In genomic region chr1:151706464-151707415, GRCh38 we compare ENCODE assay signal across 18 cellular contexts. TPM values are rescaled to one million over a fixed set of nuclear protein-coding genes. Genes with fewer than 3 reads are reported as not detected.
A peak's percentile ranks its signal among the peaks of the same experiment; 100 is the strongest.
DNase-seq lines count a peak whose midpoint lies in the region; FAIRE-seq and TF ChIP-seq lines count a peak whose summit lies in the region.
"Had no signal": no experiment of that assay in that cellular context is flagged by ENCODE, and none has a peak within 500 bp of the region (broad histone marks: within the 10 kb centered on the region; RNA-seq: fewer than 3 reads in every experiment).

No MANE protein-coding gene starts in this region.

- H2BK15ac ChIP-seq in H1 (ENCODE audit: low read length) = no peak overlapping the region

- H4K20me1 ChIP-seq in BLaER1 (no peaks in the 10 kb centered on the region), H1 (replicated peaks in 1 of 2; ENCODE audit: control insufficient read depth in 1 of 2, insufficient read depth in 2 of 2, low read length in 2 of 2) (peaks cover 0 to 3% of the 10 kb centered on the region in 2 experiments), osteoblast (ENCODE audit: insufficient read depth, low read length) (no peaks in the 10 kb centered on the region), smooth muscle cell (ENCODE audit: low read depth) (no peaks in the 10 kb centered on the region)

- H3K56ac ChIP-seq in H1 (replicated peaks; ENCODE audit: insufficient read length, low read depth, low read length) = no peak overlapping the region

- no peaks in the 10 kb centered on the region for H3K79me1 ChIP-seq in H1 (ENCODE audit: low read depth, low read length)

- H3K4me2 ChIP-seq in BLaER1 = peak overlapping the region; percentile 95
- H3K4me2 ChIP-seq in H1 (ENCODE audit: insufficient read depth in 1 of 2, low read depth in 2 of 2, low read length in 2 of 2) = no peak overlapping the region
- no peak overlapping the region for H3K4me2 ChIP-seq in osteoblast (ENCODE audit: insufficient read depth, low read length)
- H3K4me2 ChIP-seq in smooth muscle cell = no peak overlapping the region
- H3K4me2 ChIP-seq: KMS-11 had no signal

- 0 out of 2 replicates have a peak overlapping the region, but pooled peaks have one; percentile 76 for H2AK5ac ChIP-seq in H1 (ENCODE audit: low read depth, low read length)

- no peak overlapping the region for H4K91ac ChIP-seq in H1 (replicated peaks; ENCODE audit: insufficient read length, low read length)

- no peaks in the 10 kb centered on the region for H3K9me3 ChIP-seq in BLaER1
- no peaks in the 10 kb centered on the region for H3K9me3 ChIP-seq in H1 (ENCODE audit: insufficient read depth in 2 of 2, low read depth in 1 of 2, low read length in 1 of 2)
- H3K9me3 ChIP-seq in osteoblast (ENCODE audit: low read depth, low read length) = no peaks in the 10 kb centered on the region
- H3K9me3 ChIP-seq in smooth muscle cell (replicated peaks; ENCODE audit: low read depth) = no peaks in the 10 kb centered on the region
- H3K9me3 ChIP-seq: SJCRH30 had no signal

- H3K79me2 ChIP-seq in H1 (ENCODE audit: control insufficient read depth in 1 of 2, insufficient read depth in 2 of 2, low read length in 2 of 2) (no peaks in the 10 kb centered on the region), osteoblast (ENCODE audit: insufficient read depth, low read length) (no peaks in the 10 kb centered on the region), smooth muscle cell (ENCODE audit: low read depth) (no peaks in the 10 kb centered on the region)

- peaks cover 82% of the 10 kb centered on the region for H3K4me1 ChIP-seq in BLaER1
- H3K4me1 ChIP-seq in H1 (replicated peaks in 1 of 4; ENCODE audit: control insufficient read depth in 3 of 4, insufficient read depth in 4 of 4, low read length in 3 of 4) = peaks cover 0 to 5% (median 2%) of the 10 kb centered on the region in 4 experiments; a peak in 3 of 7 replicates
- no peaks in the 10 kb centered on the region for H3K4me1 ChIP-seq in osteoblast (ENCODE audit: insufficient read depth, low read length)
- H3K4me1 ChIP-seq in smooth muscle cell (ENCODE audit: low read depth) = no peaks in the 10 kb centered on the region
- H3K4me1 ChIP-seq: SJCRH30 had no signal

- TF ChIP-seq RAD21 in Ishikawa (IDR thresholded peaks at IDR 0.05; ENCODE audit: low read depth) (no peak), H1 (IDR thresholded peaks at IDR 0.05 in 1 of 2, conservative IDR thresholded peaks at IDR 0.05 in 1 of 2; ENCODE audit: low read depth in 2 of 2, low read length in 2 of 2) (no peak)

- no peaks in the 10 kb centered on the region for H3F3A ChIP-seq in smooth muscle cell (ENCODE audit: low read depth)

- no peak overlapping the region; the same call in 1 of the 2 replicates for H3K18ac ChIP-seq in H1 (ENCODE audit: extremely low read depth, low read length)

- TF ChIP-seq CTCF in H1 (IDR thresholded peaks at IDR 0.05; ENCODE audit: control extremely low read depth in 1 of 3, insufficient read depth in 1 of 3, low read depth in 1 of 3, low read length in 3 of 3) = no peak
- TF ChIP-seq CTCF in osteoblast (IDR thresholded peaks at IDR 0.05; ENCODE audit: extremely low read depth, low read depth, low read length) = no peak
- TF ChIP-seq CTCF in smooth muscle cell (IDR thresholded peaks at IDR 0.05; ENCODE audit: borderline replicate concordance, insufficient read depth, poor library complexity, severe bottlenecking) = no peak

- FAIRE-seq in H1 (lab: Jason Lieb, UNC) = no peak
- FAIRE-seq: HepG2 had no signal

- DNase-seq in H1 (ENCODE audit: low read depth in 1 of 2, low spot score in 2 of 2) (no peak), osteoblast (ENCODE audit: insufficient read length, low spot score, missing footprints) (peak; percentile 62), GF-D8 (lab: John Stamatoyannopoulos, UW) (no peak), putamen (ENCODE audit: low spot score) (no peak), smooth muscle cell (lab: John Stamatoyannopoulos, UW; ENCODE audit: unreplicated experiment) (no peak)
- DNase-seq: DMS79, H7, HFFc6, NCI-H1417, NCI-H187 treated with DMSO at 0.1 percent for 48 hours, NCI-H2171 treated with DMSO at 0.1 percent for 48 hours, NCI-H446 treated with DMSO at 0.1 percent for 48 hours, SJCRH30 had no signal

- no peak overlapping the region for H3K4ac ChIP-seq in H1 (replicated peaks; ENCODE audit: insufficient read length, low read depth, low read length)

- POLR2A ChIA-PET in H1 (lab: Charles Lee; ENCODE audit: partially characterized antibody) = interaction anchor here (1.4 kb wide), 1 partner anchor 9 kb away, joined by 3 read pairs; no protein-coding TSS in a partner anchor

- H3K36me3 ChIP-seq in BLaER1 (peaks cover under 1% of the 10 kb centered on the region), H1 (ENCODE audit: control insufficient read depth in 2 of 4, insufficient read depth in 4 of 4, low read length in 3 of 4) (no peaks in the 10 kb centered on the region), osteoblast (ENCODE audit: insufficient read depth, low read length) (no peaks in the 10 kb centered on the region), smooth muscle cell (ENCODE audit: low read depth) (no peaks in the 10 kb centered on the region)
- H3K36me3 ChIP-seq: SJCRH30 had no signal

- peak overlapping the region; percentile 57; the same call in 1 of the 2 replicates for H3K9ac ChIP-seq in BLaER1
- no peak overlapping the region for H3K9ac ChIP-seq in H1 (replicated peaks in 1 of 4; ENCODE audit: extremely low read depth in 1 of 4, low read depth in 3 of 4, low read length in 3 of 4)
- H3K9ac ChIP-seq in smooth muscle cell (ENCODE audit: low read depth) = no peak overlapping the region
- H3K9ac ChIP-seq: KMS-11 had no signal

- no peak overlapping the region for H2BK120ac ChIP-seq in H1 (replicated peaks; ENCODE audit: low read depth, low read length)

- no peak overlapping the region; the same call in 1 of the 2 replicates for H2BK5ac ChIP-seq in H1 (ENCODE audit: low read depth, low read length)

- H2BK12ac ChIP-seq in H1 (ENCODE audit: low read depth, low read length) = 0 out of 2 replicates have a peak overlapping the region, but pooled peaks have one; percentile 0

- WGBS in H1 (ENCODE audit: extremely low coverage in 1 of 2, insufficient coverage in 1 of 2, insufficient read length in 1 of 2, insufficient replicate concordance in 2 of 2, low coverage in 1 of 2, low lambda C conversion rate in 2 of 2, missing lambda C conversion rate in 1 of 2), 2 experiments = 86% methylated on average over 18 of the region's 21 CpGs; no CpG with 5 or more reads in 1 of the 2 experiments
- WGBS in smooth muscle cell (ENCODE audit: low lambda C conversion rate) = 91% methylated on average over 20 of the region's 21 CpGs

- H2BK20ac ChIP-seq in H1 (ENCODE audit: low read length) = no peak overlapping the region

- H3K4me3 ChIP-seq in BLaER1 = 0 out of 2 replicates have a peak overlapping the region, but pooled peaks have one; percentile 10
- H3K4me3 ChIP-seq in H1 (ENCODE audit: extremely low read depth in 1 of 4, insufficient read depth in 2 of 4, low read depth in 3 of 4, low read length in 4 of 4) = no peak overlapping the region
- no peak overlapping the region for H3K4me3 ChIP-seq in osteoblast (ENCODE audit: insufficient read depth, low read length)
- H3K4me3 ChIP-seq in smooth muscle cell = no peak overlapping the region
- H3K4me3 ChIP-seq: SJCRH30 had no signal

- H2AFZ ChIP-seq in H1 (ENCODE audit: low read length) (no peak overlapping the region), osteoblast (ENCODE audit: low read length) (no peak overlapping the region), smooth muscle cell (ENCODE audit: low read depth) (no peak overlapping the region)

- TF ChIP-seq EP300 in Ishikawa (IDR thresholded peaks at IDR 0.05; ENCODE audit: borderline replicate concordance) (no peak), H1 (IDR thresholded peaks at IDR 0.05; ENCODE audit: borderline replicate concordance in 1 of 2, low read depth in 2 of 2, low read length in 2 of 2) (no peak)

- no peak overlapping the region for H4K5ac ChIP-seq in H1 (ENCODE audit: insufficient read length, low read depth, low read length)

- no peak for TF ChIP-seq POLR2A in H1 (IDR thresholded peaks at IDR 0.05; ENCODE audit: control extremely low read depth in 1 of 2, low read depth in 2 of 2, low read length in 2 of 2)

- H3K27me3 ChIP-seq in BLaER1 (no peaks in the 10 kb centered on the region), H1 (replicated peaks in 1 of 4; ENCODE audit: control insufficient read depth in 3 of 4, extremely low read depth in 1 of 4, insufficient read depth in 3 of 4, low read length in 3 of 4) (no peaks in the 10 kb centered on the region; a peak in 1 of 7 replicates), osteoblast (ENCODE audit: insufficient read depth, low read length) (peaks cover 6% of the 10 kb centered on the region), smooth muscle cell (ENCODE audit: low read depth) (no peaks in the 10 kb centered on the region)
- H3K27me3 ChIP-seq: SJCRH30 had no signal

- no peak overlapping the region for H4K8ac ChIP-seq in H1 (ENCODE audit: extremely low read depth, insufficient read depth, low read length)

- H3K27ac ChIP-seq in BLaER1 (peak overlapping the region; percentile 87), H1 (ENCODE audit: low read depth, low read length) (no peak overlapping the region), osteoblast (ENCODE audit: low read depth, low read length) (no peak overlapping the region), smooth muscle cell (ENCODE audit: low read depth) (no peak overlapping the region)
- H3K27ac ChIP-seq: C4-2B, KMS-11, SJCRH30 had no signal

- CTCF ChIA-PET in H1 (lab: Charles Lee; ENCODE audit: partially characterized antibody) = interaction anchor here (0.5 to 2.6 kb wide), 7 partner anchors 9 to 130 kb away, joined by 3 to 12 read pairs (median 4); partner anchors contain the start of genes CELF3 and RIIAD1

- no peaks in the 10 kb centered on the region for H3K23me2 ChIP-seq in H1 (ENCODE audit: low read depth, low read length)

- no peak overlapping the region for H3K23ac ChIP-seq in H1 (ENCODE audit: insufficient read length)

- no peak overlapping the region for H3K14ac ChIP-seq in H1 (ENCODE audit: insufficient read length)

RNA-seq across cellular contexts. Expression of gene CELF3, which starts 9.9 kb away (rescaled TPM):
- total RNA-seq in H1 (2021; fragmentation: NEBNext Ultra II Directional; extraction: Animal tissue kit (Norgen Biotek cat#: 25700)) = 0.34 and 0.65 TPM in 2 replicates
- polyA plus RNA-seq in H1 (2011; rRNA removed) (1.2 and 1.3 TPM in 2 replicates), smooth muscle cell (not detected in 2 replicates)
- 1.2 TPM for polyA plus RNA-seq in H1 (2011; cell fraction: cytosol; rRNA removed)
- 2.3 TPM for polyA plus RNA-seq in H1 (2011; cell fraction: nucleus; rRNA removed)
- polyA plus RNA-seq in H1 (2012, experiment 1 of 2) = 1.1 to 1.8 TPM (median 1.4 TPM) in 4 replicates
- 1.2 TPM for polyA plus RNA-seq in H1 (2012, experiment 2 of 2)
- polyA plus RNA-seq in H1 (2013, experiment 1 of 2) = 0.51 TPM
- 0.72 TPM for polyA plus RNA-seq in H1 (2013, experiment 2 of 2)
- polyA minus RNA-seq in H1 (2011; rRNA and poly(A)+ RNA removed) = 0.13 and 0.63 TPM in 2 replicates
- polyA minus RNA-seq in H1 (2011; cell fraction: cytosol; rRNA and poly(A)+ RNA removed) = not detected
- polyA minus RNA-seq in H1 (2011; cell fraction: nucleus; rRNA and poly(A)+ RNA removed) = 1.3 TPM
- total RNA-seq in osteoblast (not detected in 2 replicates), smooth muscle cell (not detected in 2 replicates)
- total RNA-seq: HepG2, HFFc6, SJCRH30 had no signal
- polyA plus RNA-seq: HepG2 had no signal

RNA-seq across cellular contexts. Expression of gene RIIAD1, which starts 14.6 kb away (rescaled TPM):
- not detected in 2 replicates for total RNA-seq in H1 (2021; fragmentation: NEBNext Ultra II Directional; extraction: Animal tissue kit (Norgen Biotek cat#: 25700))
- not detected in 2 replicates for polyA plus RNA-seq in H1 (2011; rRNA removed)
- polyA plus RNA-seq in H1 (2011; cell fraction: cytosol; rRNA removed) = not detected
- not detected for polyA plus RNA-seq in H1 (2011; cell fraction: nucleus; rRNA removed)
- 0.39 to 0.48 TPM in 2 of 4 replicates, not detected in the others for polyA plus RNA-seq in H1 (2012, experiment 1 of 2)
- polyA plus RNA-seq in H1 (2012, experiment 2 of 2) = not detected
- polyA plus RNA-seq in H1 (2013, experiment 1 of 2) = 0.87 TPM
- polyA plus RNA-seq in H1 (2013, experiment 2 of 2) = 0.74 TPM
- not detected in 2 replicates for polyA minus RNA-seq in H1 (2011; rRNA and poly(A)+ RNA removed)
- not detected for polyA minus RNA-seq in H1 (2011; cell fraction: cytosol; rRNA and poly(A)+ RNA removed)
- not detected for polyA minus RNA-seq in H1 (2011; cell fraction: nucleus; rRNA and poly(A)+ RNA removed)
- total RNA-seq in osteoblast = not detected in 2 replicates
- total RNA-seq in smooth muscle cell = not detected in 2 replicates
- not detected in 2 replicates for polyA plus RNA-seq in smooth muscle cell
- total RNA-seq: H7, HepG2, HFFc6, SJCRH30 had no signal
- polyA plus RNA-seq: HepG2 had no signal

RNA-seq across cellular contexts. Expression of gene MRPL9, which starts 56.6 kb away (rescaled TPM):
- 96.4 and 113 TPM in 2 replicates for total RNA-seq in H1 (2021; fragmentation: NEBNext Ultra II Directional; extraction: Animal tissue kit (Norgen Biotek cat#: 25700))
- 64.7 and 74.9 TPM in 2 replicates for polyA plus RNA-seq in H1 (2011; rRNA removed)
- 81.9 TPM for polyA plus RNA-seq in H1 (2011; cell fraction: cytosol; rRNA removed)
- polyA plus RNA-seq in H1 (2011; cell fraction: nucleus; rRNA removed) = 80.9 TPM
- polyA plus RNA-seq in H1 (2012, experiment 1 of 2) = 90.9 to 124 TPM (median 106 TPM) in 4 replicates
- 102 TPM for polyA plus RNA-seq in H1 (2012, experiment 2 of 2)
- 69.8 TPM for polyA plus RNA-seq in H1 (2013, experiment 1 of 2)
- polyA plus RNA-seq in H1 (2013, experiment 2 of 2) = 74.0 TPM
- 56.2 and 74.3 TPM in 2 replicates for polyA minus RNA-seq in H1 (2011; rRNA and poly(A)+ RNA removed)
- 48.1 TPM for polyA minus RNA-seq in H1 (2011; cell fraction: cytosol; rRNA and poly(A)+ RNA removed)
- 50.0 TPM for polyA minus RNA-seq in H1 (2011; cell fraction: nucleus; rRNA and poly(A)+ RNA removed)
- 68.4 and 73.8 TPM in 2 replicates for total RNA-seq in osteoblast
- 83.8 and 151 TPM in 2 replicates for total RNA-seq in smooth muscle cell
- 109 and 110 TPM in 2 replicates for polyA plus RNA-seq in smooth muscle cell
